Comparison of ENCODE assay signal across 18 cellular contexts in the genomic region with DNA sequence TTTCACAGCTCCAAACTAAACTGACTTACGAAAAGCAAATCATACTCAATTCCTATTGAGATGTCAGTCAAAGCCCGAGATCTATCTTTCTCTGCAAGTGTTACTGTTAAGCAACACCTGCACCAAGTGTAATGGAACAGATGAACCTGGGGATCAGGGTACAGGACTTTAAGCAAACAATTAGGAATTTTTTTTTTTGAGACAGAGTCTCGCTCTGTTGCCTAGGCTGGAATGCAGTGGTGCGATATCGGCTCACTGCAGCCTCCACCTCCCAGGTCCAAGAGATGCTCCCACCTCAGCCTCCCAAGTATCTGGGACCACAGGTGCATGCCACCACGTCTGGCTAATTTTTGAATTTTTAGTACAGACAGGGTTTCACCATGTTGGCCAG. TPM values are rescaled to one million over a fixed set of nuclear protein-coding genes. Genes with fewer than 3 reads are reported as not detected.
A peak's percentile ranks its signal among the peaks of the same experiment; 100 is the strongest.
DNase-seq lines count a peak whose midpoint lies in the region; ATAC-seq, FAIRE-seq and TF ChIP-seq lines count a peak whose summit lies in the region.
"Had no signal": no experiment of that assay in that cellular context is flagged by ENCODE, and none has a peak within 500 bp of the region (broad histone marks: within the 10 kb centered on the region; RNA-seq: fewer than 3 reads in every experiment).

No MANE protein-coding gene starts in this region.

- H3K9ac ChIP-seq in HepG2 (ENCODE audit: insufficient read depth, low read depth, low read length) = no peak overlapping the region

- POLR2A ChIA-PET in activated CD4-positive, alpha-beta T cell treated with anti-CD3 and anti-CD28 coated beads for 36 hours (lab: Charles Lee) = interaction anchor here (1.0 to 1.6 kb wide), 2 partner anchors 11 to 15 kb away, joined by 3 to 10 read pairs; a partner anchor contains a TSS
- POLR2A ChIA-PET in A549 (lab: Yijun Ruan, JAX) = interaction anchor here (1.8 kb wide), 1 partner anchor 15 kb away, joined by 5 read pairs; a partner anchor contains a TSS
- POLR2A ChIA-PET in HepG2 (lab: Yijun Ruan, JAX) = interaction anchor here (0.6 kb wide), 1 partner anchor 15 kb away, joined by 6 read pairs; a partner anchor contains a TSS

- no peak for ATAC-seq in activated CD4-positive, alpha-beta T cell treated with anti-CD3 and anti-CD28 coated beads for 36 hours
- ATAC-seq in A549 = no peak
- ATAC-seq in activated T-helper 17 cell treated with anti-CD3 and anti-CD28 coated beads, Interleukin-2, amount 50 U/mL, for 72 hours (replicated peaks) = no peak
- peak; percentile 86 for ATAC-seq in HepG2

- DNase-seq in activated CD4-positive, alpha-beta T cell treated with anti-CD3 and anti-CD28 coated beads for 36 hours = no peak
- no peak for DNase-seq in activated CD4-positive, alpha-beta T cell treated with anti-CD3 and anti-CD28 coated beads, Interleukin-2, amount 50 U/mL, for 1 hour
- DNase-seq in A549 (ENCODE audit: low read depth in 1 of 2, low spot score in 1 of 2) = no peak
- DNase-seq in HepG2 (ENCODE audit: low spot score) = peak; percentile 54
- no peak for DNase-seq in NAMALWA (ENCODE audit: low spot score)
- DNase-seq in NCI-H1436 treated with DMSO at 0.1 percent for 48 hours (lab: John Stamatoyannopoulos, UW) = no peak
- DNase-seq in posterior vena cava (ENCODE audit: low spot score) = no peak
- DNase-seq: Caco-2, DMS53, H9, NCI-H1417, NCI-H2029 treated with DMSO at 0.1 percent for 48 hours, NCI-H510A treated with DMSO at 0.1 percent for 48 hours, Peyer's patch had no signal

- H3K27me3 ChIP-seq in HepG2 (ENCODE audit: control insufficient read depth in 1 of 2, insufficient read depth in 2 of 2, low read length in 2 of 2) = no peaks in the 10 kb centered on the region
- H3K27me3 ChIP-seq: Peyer's patch had no signal

- H3K27ac ChIP-seq in A549 (no peak overlapping the region), HepG2 (ENCODE audit: extremely low read length, insufficient read depth, low read length) (peak overlapping the region; percentile 58)
- H3K27ac ChIP-seq: 22Rv1, Peyer's patch had no signal

- H3K4me2 ChIP-seq in A549 = peak overlapping the region; percentile 8; the same call in 1 of the 3 replicates
- H3K4me2 ChIP-seq in HepG2 (ENCODE audit: low read depth, low read length) = no peak overlapping the region

- no peak overlapping the region for H2AFZ ChIP-seq in HepG2 (ENCODE audit: low read length)

- peaks cover 83% of the 10 kb centered on the region for H3K79me2 ChIP-seq in HepG2 (ENCODE audit: insufficient read depth, low read length)

- intact Hi-C loops in activated CD4-positive, alpha-beta T cell treated with anti-CD3 and anti-CD28 coated beads for 36 hours (cut with DNase I, micrococcal nuclease) = loop anchor here (1.0 kb wide), 3 partner anchors 14 to 26 kb away; a partner anchor contains a TSS
- intact Hi-C loops in HepG2 (cut with micrococcal nuclease; ENCODE audit: unreplicated experiment) = no loop called here
- intact Hi-C loops in posterior vena cava (cut with DNase I) = no loop called here

- H3K27me3 Mint-ChIP-seq in activated CD4-positive, alpha-beta T cell treated with anti-CD3 and anti-CD28 coated beads for 36 hours = no peaks in the 10 kb centered on the region
- H3K27me3 Mint-ChIP-seq in activated T-helper 17 cell treated with anti-CD3 and anti-CD28 coated beads, Interleukin-2, amount 50 U/mL, for 72 hours = no peaks in the 10 kb centered on the region
- H3K27me3 Mint-ChIP-seq: IgD-negative memory B cell had no signal

- peaks cover 70% of the 10 kb centered on the region for H3K36me3 Mint-ChIP-seq in activated CD4-positive, alpha-beta T cell treated with anti-CD3 and anti-CD28 coated beads for 36 hours (ENCODE audit: low read depth)
- peaks cover 100% of the 10 kb centered on the region for H3K36me3 Mint-ChIP-seq in activated T-helper 17 cell treated with anti-CD3 and anti-CD28 coated beads, Interleukin-2, amount 50 U/mL, for 72 hours (ENCODE audit: low read depth)

- no peaks in the 10 kb centered on the region for H3K9me3 Mint-ChIP-seq in activated CD4-positive, alpha-beta T cell treated with anti-CD3 and anti-CD28 coated beads for 36 hours (ENCODE audit: low read depth)
- no peaks in the 10 kb centered on the region for H3K9me3 Mint-ChIP-seq in activated T-helper 17 cell treated with anti-CD3 and anti-CD28 coated beads, Interleukin-2, amount 50 U/mL, for 72 hours
- H3K9me3 Mint-ChIP-seq: CD14-positive monocyte, H9, IgD-negative memory B cell had no signal

- peak overlapping the region; percentile 34 for H3K27ac Mint-ChIP-seq in activated CD4-positive, alpha-beta T cell treated with anti-CD3 and anti-CD28 coated beads for 36 hours
- peak overlapping the region; percentile 66 for H3K27ac Mint-ChIP-seq in activated T-helper 17 cell treated with anti-CD3 and anti-CD28 coated beads, Interleukin-2, amount 50 U/mL, for 72 hours

- H4K20me1 ChIP-seq in HepG2 (ENCODE audit: insufficient read depth, low read length) = peaks cover 32% of the 10 kb centered on the region

- no peak overlapping the region for H3K4me3 ChIP-seq in A549
- no peak overlapping the region for H3K4me3 ChIP-seq in HepG2 (replicated peaks in 1 of 3; ENCODE audit: insufficient read depth in 1 of 3, low read depth in 2 of 3, low read length in 3 of 3)
- H3K4me3 ChIP-seq: Peyer's patch had no signal

- TF ChIP-seq EP300 in A549 (IDR thresholded peaks at IDR 0.05) (no peak), HepG2 (IDR thresholded peaks at IDR 0.05; ENCODE audit: low read depth in 2 of 2, low read length in 2 of 2) (peak in 1 of 2 experiments; percentile 61; a peak in 1 of 4 replicates), HepG2 (CRISPR knock-in tag; IDR thresholded peaks at IDR 0.05; ENCODE audit: borderline replicate concordance) (no peak)

- TF ChIP-seq RAD21 in A549 (conservative IDR thresholded peaks at IDR 0.05 in 1 of 2, IDR thresholded peaks at IDR 0.05 in 1 of 2) (no peak), HepG2 (CRISPR knock-in tag; IDR thresholded peaks at IDR 0.05) (no peak)

- FAIRE-seq in A549 (lab: Jason Lieb, UNC) (no peak), HepG2 (lab: Jason Lieb, UNC) (peak; percentile 8)

- no peak for TF ChIP-seq CTCF in A549 (IDR thresholded peaks at IDR 0.05)
- no peak for TF ChIP-seq CTCF in HepG2 (CRISPR knock-in tag; IDR thresholded peaks at IDR 0.05)

- H3K36me3 ChIP-seq in HepG2 (replicated peaks in 1 of 2; ENCODE audit: control insufficient read depth in 1 of 2, insufficient read depth in 2 of 2, low read length in 2 of 2) = peaks cover 22 to 44% of the 10 kb centered on the region in 2 experiments

- no TSS peak for BruUV-seq in HepG2 (replicated peaks; lab: Mats Ljungman, UMichigan)

- H3K4me3 Mint-ChIP-seq in activated CD4-positive, alpha-beta T cell treated with anti-CD3 and anti-CD28 coated beads for 36 hours = no peak overlapping the region
- H3K4me3 Mint-ChIP-seq in activated T-helper 17 cell treated with anti-CD3 and anti-CD28 coated beads, Interleukin-2, amount 50 U/mL, for 72 hours = peak overlapping the region; percentile 38
- H3K4me3 Mint-ChIP-seq: CD14-positive monocyte, H9, IgD-negative memory B cell had no signal

- peaks cover 72% of the 10 kb centered on the region for H3K4me1 Mint-ChIP-seq in activated CD4-positive, alpha-beta T cell treated with anti-CD3 and anti-CD28 coated beads for 36 hours
- peaks cover 62% of the 10 kb centered on the region for H3K4me1 Mint-ChIP-seq in activated T-helper 17 cell treated with anti-CD3 and anti-CD28 coated beads, Interleukin-2, amount 50 U/mL, for 72 hours

- WGBS in A549 (ENCODE audit: missing lambda C conversion rate) = 92% methylated on average over 6 of the region's 6 CpGs
- WGBS in HepG2 (ENCODE audit: low lambda C conversion rate) = 46% methylated on average over 6 of the region's 6 CpGs

- TF ChIP-seq POLR2A in A549 (IDR thresholded peaks at IDR 0.05; ENCODE audit: low read length) (no peak), HepG2 (IDR thresholded peaks at IDR 0.05; ENCODE audit: insufficient read depth in 1 of 2, low read depth in 2 of 2, low read length in 2 of 2) (no peak)

- H3K9me3 ChIP-seq in A549 = no peaks in the 10 kb centered on the region
- H3K9me3 ChIP-seq in HepG2 (ENCODE audit: low read length) = no peaks in the 10 kb centered on the region
- H3K9me3 ChIP-seq: Caco-2, Peyer's patch had no signal

- in situ Hi-C loops in HepG2 (cut with HindIII; ENCODE audit: extremely low pct_ligation_motif_present, low pct_unique_long_range_greater_than_20kb) = no loop called here

- H3K4me1 ChIP-seq in A549 = peaks cover 94% of the 10 kb centered on the region
- peaks cover 69% of the 10 kb centered on the region for H3K4me1 ChIP-seq in HepG2 (ENCODE audit: insufficient read depth, low read length)

- CTCF ChIA-PET in activated CD4-positive, alpha-beta T cell treated with anti-CD3 and anti-CD28 coated beads for 36 hours (lab: Charles Lee) = interaction anchor here (0.6 to 2.0 kb wide), 4 partner anchors 9 to 26 kb away, joined by 3 to 6 read pairs (median 6); a partner anchor contains a TSS
- CTCF ChIA-PET in A549 (lab: Yijun Ruan, JAX) (interaction anchor here (1.5 to 2.3 kb wide), 2 partner anchors 15 to 21 kb away, joined by 3 to 8 read pairs; a partner anchor contains a TSS), HepG2 (lab: Yijun Ruan, JAX; ENCODE audit: low intra/inter-chr PET ratio, low total read pairs) (no interaction called here)

RNA-seq across cellular contexts. Expression of a gene that starts 14.9 kb away (rescaled TPM):
- 100 to 1,000 TPM; 140 to 144 TPM for total RNA-seq in activated CD4-positive, alpha-beta T cell treated with anti-CD3 and anti-CD28 coated beads for 36 hours
- polyA plus RNA-seq in A549 (2011; rRNA removed) (140 and 141 TPM in 2 replicates), A549 (2017; fragmentation: RNase III; extraction: RNeasy Plus Mini Kit Qiagen cat#74134 plus additional on column Dnase treatment) (295 to 306 TPM (median 302 TPM) in 3 replicates), HepG2 (2011; rRNA removed) (36.7 and 36.9 TPM in 2 replicates)
- polyA plus RNA-seq in A549 (2012; cell fraction: cytosol; rRNA removed) = 45.1 and 50.9 TPM in 2 replicates
- 40.3 and 49.7 TPM in 2 replicates for polyA plus RNA-seq in A549 (2012; cell fraction: nucleus; rRNA removed)
- polyA minus RNA-seq in A549 (2011; rRNA and poly(A)+ RNA removed) = 131 and 145 TPM in 2 replicates
- total RNA-seq in activated T-helper 17 cell treated with anti-CD3 and anti-CD28 coated beads, Interleukin-2, amount 50 U/mL, for 72 hours = 100 to 1,000 TPM; 118 to 156 TPM
- total RNA-seq in HepG2 (2016; rRNA removed; fragmentation: Illumina TruSeq; extraction: Trizol) (67.5 and 93.7 TPM in 2 replicates), posterior vena cava (100 to 1,000 TPM; 114 to 134 TPM)
- 7.9 and 9.3 TPM in 2 replicates for total RNA-seq in HepG2 (2016; cell fraction: cytosol; rRNA removed; fragmentation: Illumina TruSeq; extraction: Trizol; ENCODE audit: low read depth)
- 72.6 and 87.9 TPM in 2 replicates for total RNA-seq in HepG2 (2016; cell fraction: insoluble cytoplasmic fraction; rRNA removed; fragmentation: Illumina TruSeq; extraction: Trizol)
- total RNA-seq in HepG2 (2016; cell fraction: membrane; rRNA removed; fragmentation: Illumina TruSeq; extraction: Trizol) = 43.2 and 47.4 TPM in 2 replicates
- total RNA-seq in HepG2 (2016; cell fraction: nucleus; rRNA removed; fragmentation: Illumina TruSeq; extraction: Trizol) = 40.4 and 44.1 TPM in 2 replicates
- 18.0 and 24.8 TPM in 2 replicates for polyA plus RNA-seq in HepG2 (2011; cell fraction: cytosol; rRNA removed)
- polyA plus RNA-seq in HepG2 (2011; cell fraction: nucleus; rRNA removed) = 23.3 and 26.1 TPM in 2 replicates
- polyA plus RNA-seq in HepG2 (2012) = 82.2 and 83.9 TPM in 2 replicates
- 5.9 and 6.1 TPM in 2 replicates for polyA plus RNA-seq in HepG2 (2016; cell fraction: cytosol; fragmentation: Illumina TruSeq; extraction: Trizol; ENCODE audit: low read depth)
- polyA plus RNA-seq in HepG2 (2016; cell fraction: insoluble cytoplasmic fraction; fragmentation: Illumina TruSeq; extraction: Trizol; ENCODE audit: low read depth) = 125 and 130 TPM in 2 replicates
- 21.8 and 25.4 TPM in 2 replicates for polyA plus RNA-seq in HepG2 (2016; cell fraction: membrane; fragmentation: Illumina TruSeq; extraction: Trizol; ENCODE audit: low read depth)
- polyA plus RNA-seq in HepG2 (2016; cell fraction: nucleus; fragmentation: Illumina TruSeq; extraction: Trizol; ENCODE audit: insufficient read depth, low read depth) = 69.2 and 70.0 TPM in 2 replicates
- polyA minus RNA-seq in HepG2 (2011; rRNA and poly(A)+ RNA removed; ENCODE audit: low replicate concordance) = 56.5 and 77.8 TPM in 2 replicates
- polyA minus RNA-seq in HepG2 (2011; cell fraction: cytosol; rRNA and poly(A)+ RNA removed) = 55.6 and 57.6 TPM in 2 replicates
- 27.9 and 31.8 TPM in 2 replicates for polyA minus RNA-seq in HepG2 (2011; cell fraction: nucleus; rRNA and poly(A)+ RNA removed)

RNA-seq across cellular contexts. Expression of a gene that starts 41.5 kb away (rescaled TPM):
- 100 to 1,000 TPM in 1 of 2 experiments, 10 to 100 TPM in 1; 71.1 to 127 TPM for total RNA-seq in activated CD4-positive, alpha-beta T cell treated with anti-CD3 and anti-CD28 coated beads for 36 hours
- polyA plus RNA-seq in A549 (2011; rRNA removed) (185 and 209 TPM in 2 replicates), A549 (2017; fragmentation: RNase III; extraction: RNeasy Plus Mini Kit Qiagen cat#74134 plus additional on column Dnase treatment) (547 to 666 TPM (median 620 TPM) in 3 replicates), HepG2 (2011; rRNA removed) (38.6 and 58.7 TPM in 2 replicates)
- polyA plus RNA-seq in A549 (2012; cell fraction: cytosol; rRNA removed) = 1,409 and 1,648 TPM in 2 replicates
- polyA plus RNA-seq in A549 (2012; cell fraction: nucleus; rRNA removed) = 1,259 and 1,748 TPM in 2 replicates
- polyA minus RNA-seq in A549 (2011; rRNA and poly(A)+ RNA removed) = 41.9 and 74.6 TPM in 2 replicates
- total RNA-seq in activated T-helper 17 cell treated with anti-CD3 and anti-CD28 coated beads, Interleukin-2, amount 50 U/mL, for 72 hours = 10 to 100 TPM; 28.0 to 71.7 TPM
- total RNA-seq in HepG2 (2016; rRNA removed; fragmentation: Illumina TruSeq; extraction: Trizol) (21.0 and 22.7 TPM in 2 replicates), posterior vena cava (1,000 to 10,000 TPM; 2,473 to 2,747 TPM)
- 28.6 and 37.9 TPM in 2 replicates for total RNA-seq in HepG2 (2016; cell fraction: cytosol; rRNA removed; fragmentation: Illumina TruSeq; extraction: Trizol; ENCODE audit: low read depth)
- 19.5 and 23.3 TPM in 2 replicates for total RNA-seq in HepG2 (2016; cell fraction: insoluble cytoplasmic fraction; rRNA removed; fragmentation: Illumina TruSeq; extraction: Trizol)
- total RNA-seq in HepG2 (2016; cell fraction: membrane; rRNA removed; fragmentation: Illumina TruSeq; extraction: Trizol) = 23.9 and 34.4 TPM in 2 replicates
- 7.9 and 12.0 TPM in 2 replicates for total RNA-seq in HepG2 (2016; cell fraction: nucleus; rRNA removed; fragmentation: Illumina TruSeq; extraction: Trizol)
- 27.4 and 50.9 TPM in 2 replicates for polyA plus RNA-seq in HepG2 (2011; cell fraction: cytosol; rRNA removed)
- polyA plus RNA-seq in HepG2 (2011; cell fraction: nucleus; rRNA removed) = 34.0 and 48.4 TPM in 2 replicates
- 35.1 and 96.6 TPM in 2 replicates for polyA plus RNA-seq in HepG2 (2012)
- polyA plus RNA-seq in HepG2 (2016; cell fraction: cytosol; fragmentation: Illumina TruSeq; extraction: Trizol; ENCODE audit: low read depth) = 146 and 151 TPM in 2 replicates
- 58.6 and 80.2 TPM in 2 replicates for polyA plus RNA-seq in HepG2 (2016; cell fraction: insoluble cytoplasmic fraction; fragmentation: Illumina TruSeq; extraction: Trizol; ENCODE audit: low read depth)
- polyA plus RNA-seq in HepG2 (2016; cell fraction: membrane; fragmentation: Illumina TruSeq; extraction: Trizol; ENCODE audit: low read depth) = 115 and 119 TPM in 2 replicates
- 42.2 and 50.9 TPM in 2 replicates for polyA plus RNA-seq in HepG2 (2016; cell fraction: nucleus; fragmentation: Illumina TruSeq; extraction: Trizol; ENCODE audit: insufficient read depth, low read depth)
- 27.1 and 53.9 TPM in 2 replicates for polyA minus RNA-seq in HepG2 (2011; rRNA and poly(A)+ RNA removed; ENCODE audit: low replicate concordance)
- polyA minus RNA-seq in HepG2 (2011; cell fraction: cytosol; rRNA and poly(A)+ RNA removed) = 26.1 and 27.0 TPM in 2 replicates
- 5.0 and 5.2 TPM in 2 replicates for polyA minus RNA-seq in HepG2 (2011; cell fraction: nucleus; rRNA and poly(A)+ RNA removed)

Comparison
In these comparisons a context has a peak if more than half of its experiments do, and no peak if none do; other contexts are left out.
1. RNA of a gene that starts 41.5 kb away (total RNA-seq): 2,473 to 2,747 TPM in posterior vena cava; 71.1 to 127 TPM in activated CD4-positive, alpha-beta T cell treated with anti-CD3 and anti-CD28 coated beads for 36 hours, 28.0 to 71.7 TPM in activated T-helper 17 cell treated with anti-CD3 and anti-CD28 coated beads, Interleukin-2, amount 50 U/mL, for 72 hours and 7.9 to 37.9 TPM in HepG2; every median in the first group is over 10 times any median in the second.
2. intact Hi-C loops: an anchor here in activated CD4-positive, alpha-beta T cell treated with anti-CD3 and anti-CD28 coated beads for 36 hours (1.0 kb wide); none called in HepG2 and posterior vena cava.